ENCODE assay signal across 16 cellular contexts in genomic region chr7:77731716-77732115, GRCh38. TPM values are rescaled to one million over a fixed set of nuclear protein-coding genes. Genes with fewer than 3 reads are reported as not detected.
DNase-seq lines count a peak whose midpoint lies in the region; ATAC-seq, FAIRE-seq and TF ChIP-seq lines count a peak whose summit lies in the region.
"Had no signal": no experiment of that assay in that cellular context is flagged by ENCODE, and none has a peak within 500 bp of the region (broad histone marks: within the 10 kb centered on the region; RNA-seq: fewer than 3 reads in every experiment).

No MANE protein-coding gene starts in this region.

- H3K4me3 Mint-ChIP-seq in CD4-positive, CD25-positive, alpha-beta regulatory T cell: peak overlapping the region in 2 of 4 donors; percentile 54 to 80
- no peak overlapping the region for H3K4me3 Mint-ChIP-seq in progenitor cell of endocrine pancreas (ENCODE audit: low read depth)

- no peaks in the 10 kb centered on the region for H3K9me2 ChIP-seq in MM.1S (replicated peaks; ENCODE audit: insufficient read depth, low read length)

- no peak for ATAC-seq in CD4-positive, CD25-positive, alpha-beta regulatory T cell (ENCODE audit: low read depth in 2 of 2)
- ATAC-seq in HG02852 (IDR thresholded peaks at IDR 0.05; ENCODE audit: unreplicated experiment): no peak
- ATAC-seq: HCT116 had no signal

- no peaks in the 10 kb centered on the region for H3F3A ChIP-seq in MM.1S (ENCODE audit: insufficient read depth, low read length)

- H3K36me3 Mint-ChIP-seq in CD4-positive, CD25-positive, alpha-beta regulatory T cell: peaks cover 11% of the 10 kb centered on the region
- H3K36me3 Mint-ChIP-seq in progenitor cell of endocrine pancreas (ENCODE audit: insufficient read depth): peaks cover 4% of the 10 kb centered on the region

- peaks cover 27% of the 10 kb centered on the region for H3K4me1 ChIP-seq in CD4-positive, CD25-positive, alpha-beta regulatory T cell (ENCODE audit: control insufficient read depth, insufficient read depth, low read length, poor library complexity, severe bottlenecking)
- no peaks in the 10 kb centered on the region for H3K4me1 ChIP-seq in MM.1S (ENCODE audit: low read length)

- peaks cover 89% of the 10 kb centered on the region for H3K79me2 ChIP-seq in MM.1S (ENCODE audit: low read length)

- no peaks in the 10 kb centered on the region; the same call in 1 of the 2 replicates for H4K20me1 ChIP-seq in MM.1S (ENCODE audit: insufficient read depth, low read length)

- H3K27ac Mint-ChIP-seq in CD4-positive, CD25-positive, alpha-beta regulatory T cell: peak overlapping the region; percentile 25 to 66 (median 38)
- H3K27ac Mint-ChIP-seq in progenitor cell of endocrine pancreas: peak overlapping the region; percentile 41

- H3K27me3 ChIP-seq in CD4-positive, CD25-positive, alpha-beta regulatory T cell (ENCODE audit: control insufficient read depth, insufficient read depth, low read length): no peaks in the 10 kb centered on the region
- H3K27me3 ChIP-seq in MM.1S (replicated peaks; ENCODE audit: insufficient read depth, low read length): no peaks in the 10 kb centered on the region
- H3K27me3 ChIP-seq: BE2C had no signal

- no peak for DNase-seq in CD4-positive, CD25-positive, alpha-beta regulatory T cell
- DNase-seq in progenitor cell of endocrine pancreas (ENCODE audit: low spot score, unreplicated experiment): no peak
- no peak for DNase-seq in erythroblast (lab: John Stamatoyannopoulos, UW)
- DNase-seq in MM.1S: no peak
- DNase-seq: BE2C, DMS53, GM23248 had no signal

- peak; percentile 33 for FAIRE-seq in G401.6 (lab: Jason Lieb, UNC)
- FAIRE-seq: A204.1, GM18507, H54 had no signal

- no peak for TF ChIP-seq CTCF in VCaP (conservative IDR thresholded peaks at IDR 0.05)
- TF ChIP-seq CTCF in progenitor cell of endocrine pancreas (IDR thresholded peaks at IDR 0.05; ENCODE audit: unreplicated experiment): no peak
- no peak for TF ChIP-seq CTCF in MM.1S (IDR thresholded peaks at IDR 0.05; ENCODE audit: low read length)

- peaks cover 47 to 73% (median 60%) of the 10 kb centered on the region in 4 donors for H3K4me1 Mint-ChIP-seq in CD4-positive, CD25-positive, alpha-beta regulatory T cell
- peaks cover 29% of the 10 kb centered on the region for H3K4me1 Mint-ChIP-seq in progenitor cell of endocrine pancreas (ENCODE audit: low read depth)

- H3K9ac ChIP-seq in MM.1S (ENCODE audit: low read length): no peak overlapping the region
- H3K9ac ChIP-seq: GM23248 had no signal

- H3K36me3 ChIP-seq in CD4-positive, CD25-positive, alpha-beta regulatory T cell (ENCODE audit: control insufficient read depth, insufficient read depth, low read length): peaks cover 7% of the 10 kb centered on the region
- no peaks in the 10 kb centered on the region for H3K36me3 ChIP-seq in MM.1S (replicated peaks; ENCODE audit: insufficient read depth, low read length)
- H3K36me3 ChIP-seq: BE2C had no signal

- H3K9me3 Mint-ChIP-seq in CD4-positive, CD25-positive, alpha-beta regulatory T cell: no peaks in the 10 kb centered on the region
- H3K9me3 Mint-ChIP-seq in progenitor cell of endocrine pancreas (ENCODE audit: low read depth): no peaks in the 10 kb centered on the region

- TF ChIP-seq POLR2A in erythroblast (IDR thresholded peaks at IDR 0.05; ENCODE audit: low read length): no peak

- H3K4me3 ChIP-seq in CD4-positive, CD25-positive, alpha-beta regulatory T cell (ENCODE audit: low read depth, low read length): no peak overlapping the region
- H3K4me3 ChIP-seq in MM.1S (ENCODE audit: low read length): no peak overlapping the region
- H3K4me3 ChIP-seq: GM23248 had no signal

- no peak overlapping the region for H3K27ac ChIP-seq in CD4-positive, CD25-positive, alpha-beta regulatory T cell (ENCODE audit: insufficient read depth, low read length, poor library complexity, severe bottlenecking)
- H3K27ac ChIP-seq in VCaP (0 out of 2 replicates have a peak overlapping the region, but pooled peaks have one; percentile 92), MM.1S (ENCODE audit: low read length) (no peak overlapping the region)
- H3K27ac ChIP-seq: C4-2B, GM23248, HL-60 had no signal

- H2AFZ ChIP-seq in MM.1S (ENCODE audit: low read length): no peak overlapping the region
- H2AFZ ChIP-seq: GM23248 had no signal

- H3K27me3 Mint-ChIP-seq in CD4-positive, CD25-positive, alpha-beta regulatory T cell: no peaks in the 10 kb centered on the region
- H3K27me3 Mint-ChIP-seq in progenitor cell of endocrine pancreas: no peaks in the 10 kb centered on the region

- no peaks in the 10 kb centered on the region for H3K9me3 ChIP-seq in CD4-positive, CD25-positive, alpha-beta regulatory T cell (ENCODE audit: control insufficient read depth in 2 of 2, low read length in 2 of 2)
- H3K9me3 ChIP-seq in MM.1S (replicated peaks; ENCODE audit: insufficient read depth, low read length): no peaks in the 10 kb centered on the region
- H3K9me3 ChIP-seq: BE2C had no signal

- no peak overlapping the region for H3K4me2 ChIP-seq in MM.1S (ENCODE audit: low read depth, low read length)

RNA-seq across cellular contexts. Expression of gene RSBN1L, which starts 35.5 kb away (rescaled TPM):
- total RNA-seq in CD4-positive, CD25-positive, alpha-beta regulatory T cell: 31.8 TPM
- polyA plus RNA-seq in CD4-positive, CD25-positive, alpha-beta regulatory T cell: 1 to 10 TPM; 7.3 to 9.8 (median 8.0) TPM
- 23.4 and 24.5 TPM in 2 replicates for total RNA-seq in progenitor cell of endocrine pancreas
